ENCODE assay signal across 11 cellular contexts in the genomic region with DNA sequence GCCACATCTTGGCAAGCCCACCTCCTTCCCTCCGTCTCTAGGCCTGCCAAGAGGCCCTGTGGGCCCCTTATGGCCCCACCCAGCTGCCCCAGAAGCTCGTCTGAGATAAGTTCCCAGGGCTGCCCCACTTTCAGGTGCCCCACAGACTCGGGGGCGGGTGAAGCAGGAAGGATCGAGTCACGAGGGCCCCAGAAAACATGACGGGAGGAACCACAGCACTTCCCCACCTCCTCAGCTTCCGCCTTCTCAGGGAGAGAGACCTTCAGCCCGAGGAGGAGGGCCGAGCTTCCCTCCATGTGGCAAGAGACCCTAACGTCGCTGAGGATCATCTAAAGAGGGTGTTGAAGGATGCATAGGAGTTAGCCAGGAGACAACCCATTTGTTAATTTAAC. TPM values are rescaled to one million over a fixed set of nuclear protein-coding genes. Genes with fewer than 3 reads are reported as not detected.
DNase-seq lines count a peak whose midpoint lies in the region; ATAC-seq and TF ChIP-seq lines count a peak whose summit lies in the region.
"Had no signal": no experiment of that assay in that cellular context is flagged by ENCODE, and none has a peak within 500 bp of the region (broad histone marks: within the 10 kb centered on the region; RNA-seq: fewer than 3 reads in every experiment).

No MANE protein-coding gene starts in this region.

- no peaks in the 10 kb centered on the region for H3K9me3 Mint-ChIP-seq in activated T-cell treated with anti-CD3 and anti-CD28 coated beads, Interleukin-2, amount 50 U/mL, for 24 hours
- H3K9me3 Mint-ChIP-seq in stimulated activated effector memory CD8-positive, alpha-beta T cell treated with anti-CD3 and anti-CD28 coated beads, Interleukin-12 subunit alpha, Interleukin-12 subunit beta, amount 100 ng/mL, for 72 hours, result no peaks in the 10 kb centered on the region
- H3K9me3 Mint-ChIP-seq: neural crest cell had no signal

- H3K36me3 ChIP-seq in right atrium auricular region (no peaks in the 10 kb centered on the region), liver (ENCODE audit: control insufficient read depth in 4 of 4, insufficient read depth in 3 of 4, low read depth in 1 of 4, low read length in 3 of 4) (no peaks in the 10 kb centered on the region)

- H3K27ac ChIP-seq in right atrium auricular region (peak overlapping the region in 1 of 2 donors; percentile 17), liver (ENCODE audit: low read depth in 1 of 2, low read length in 2 of 2) (peak overlapping the region; percentile 27 to 54)
- H3K27ac ChIP-seq: A549 had no signal

- no peaks in the 10 kb centered on the region for H3K27me3 Mint-ChIP-seq in activated T-cell treated with anti-CD3 and anti-CD28 coated beads, Interleukin-2, amount 50 U/mL, for 24 hours

- H3K27ac Mint-ChIP-seq in activated T-cell treated with anti-CD3 and anti-CD28 coated beads, Interleukin-2, amount 50 U/mL, for 24 hours, result peak overlapping the region; percentile 94
- H3K27ac Mint-ChIP-seq in stimulated activated effector memory CD8-positive, alpha-beta T cell treated with anti-CD3 and anti-CD28 coated beads, Interleukin-12 subunit alpha, Interleukin-12 subunit beta, amount 100 ng/mL, for 72 hours, result peak overlapping the region; percentile 98

- WGBS in liver, result 72% methylated on average over 12 of the region's 12 CpGs

- TF ChIP-seq CTCF in right atrium auricular region (IDR thresholded peaks at IDR 0.05) (no peak), liver (IDR thresholded peaks at IDR 0.05; ENCODE audit: low read depth, low read length, missing input control) (no peak)

- no peaks in the 10 kb centered on the region for H3K9me3 ChIP-seq in right atrium auricular region
- H3K9me3 ChIP-seq in liver (ENCODE audit: control insufficient read depth in 4 of 4, low read length in 3 of 4), result no peaks in the 10 kb centered on the region
- H3K9me3 ChIP-seq: A549 had no signal

- H3K36me3 Mint-ChIP-seq in activated T-cell treated with anti-CD3 and anti-CD28 coated beads, Interleukin-2, amount 50 U/mL, for 24 hours (ENCODE audit: low read depth), result peaks cover 5% of the 10 kb centered on the region
- peaks cover 34% of the 10 kb centered on the region for H3K36me3 Mint-ChIP-seq in stimulated activated effector memory CD8-positive, alpha-beta T cell treated with anti-CD3 and anti-CD28 coated beads, Interleukin-12 subunit alpha, Interleukin-12 subunit beta, amount 100 ng/mL, for 72 hours

- H3K4me1 Mint-ChIP-seq in activated T-cell treated with anti-CD3 and anti-CD28 coated beads, Interleukin-2, amount 50 U/mL, for 24 hours (ENCODE audit: low read depth), result peaks cover 55% of the 10 kb centered on the region
- H3K4me1 Mint-ChIP-seq in stimulated activated effector memory CD8-positive, alpha-beta T cell treated with anti-CD3 and anti-CD28 coated beads, Interleukin-12 subunit alpha, Interleukin-12 subunit beta, amount 100 ng/mL, for 72 hours, result peaks cover 54% of the 10 kb centered on the region

- no peak for TF ChIP-seq RAD21 in liver (IDR thresholded peaks at IDR 0.05)

- intact Hi-C loops in Right ventricle myocardium inferior (cut with DNase I), result no loop called here

- no peaks in the 10 kb centered on the region for H3K27me3 ChIP-seq in right atrium auricular region
- no peaks in the 10 kb centered on the region for H3K27me3 ChIP-seq in liver (ENCODE audit: control insufficient read depth in 4 of 4, insufficient read depth in 4 of 4, low read length in 3 of 4)

- H3K4me3 ChIP-seq in right atrium auricular region, result no peak overlapping the region
- H3K4me3 ChIP-seq in liver (ENCODE audit: low read depth in 1 of 3, low read length in 3 of 3), result no peak overlapping the region
- H3K4me3 ChIP-seq: A549 had no signal

- no peaks in the 10 kb centered on the region for H3K4me1 ChIP-seq in right atrium auricular region
- H3K4me1 ChIP-seq in liver (ENCODE audit: control insufficient read depth in 4 of 4, insufficient read depth in 4 of 4, low read length in 3 of 4), result peaks cover 0 to 8% (median 4%) of the 10 kb centered on the region in 4 donors
- H3K4me1 ChIP-seq: A549 had no signal

- DNase-seq in Right ventricle myocardium inferior (ENCODE audit: missing footprints) (peak; percentile 89), right atrium auricular region (ENCODE audit: low spot score) (no peak), NCI-H187 treated with DMSO at 0.1 percent for 48 hours (lab: John Stamatoyannopoulos, UW) (no peak), HuH-7 (ENCODE audit: low spot score) (no peak)
- DNase-seq in activated T-cell treated with anti-CD3 and anti-CD28 coated beads, Interleukin-2, amount 50 U/mL, for 24 hours, result peak; percentile 86
- DNase-seq in stimulated activated effector memory CD8-positive, alpha-beta T cell treated with anti-CD3 and anti-CD28 coated beads, Interleukin-12 subunit alpha, Interleukin-12 subunit beta, amount 100 ng/mL, for 72 hours (ENCODE audit: low spot score in 2 of 2), result peak; percentile 66 to 88

- H3K9ac ChIP-seq in liver (ENCODE audit: low read depth in 1 of 2, low read length in 2 of 2), result no peak overlapping the region

- peak; percentile 49 for ATAC-seq in Right ventricle myocardium inferior
- peak; percentile 86 for ATAC-seq in stimulated activated effector memory CD8-positive, alpha-beta T cell treated with anti-CD3 and anti-CD28 coated beads, Interleukin-12 subunit alpha, Interleukin-12 subunit beta, amount 100 ng/mL, for 72 hours
- no peak for ATAC-seq in GM18867 (IDR thresholded peaks at IDR 0.05; ENCODE audit: unreplicated experiment)
- ATAC-seq: A549 had no signal

- H3K4me3 Mint-ChIP-seq in activated T-cell treated with anti-CD3 and anti-CD28 coated beads, Interleukin-2, amount 50 U/mL, for 24 hours, result peak overlapping the region; percentile 26
- peak overlapping the region; percentile 94 for H3K4me3 Mint-ChIP-seq in stimulated activated effector memory CD8-positive, alpha-beta T cell treated with anti-CD3 and anti-CD28 coated beads, Interleukin-12 subunit alpha, Interleukin-12 subunit beta, amount 100 ng/mL, for 72 hours
- H3K4me3 Mint-ChIP-seq: neural crest cell had no signal

TF ChIP-seq in liver, 16 proteins besides CTCF, POLR2A, EP300 and RAD21 (continues in another document):
- TF ChIP-seq FOXA1 (IDR thresholded peaks at IDR 0.05), result no peak
- TF ChIP-seq, protein P1, sequence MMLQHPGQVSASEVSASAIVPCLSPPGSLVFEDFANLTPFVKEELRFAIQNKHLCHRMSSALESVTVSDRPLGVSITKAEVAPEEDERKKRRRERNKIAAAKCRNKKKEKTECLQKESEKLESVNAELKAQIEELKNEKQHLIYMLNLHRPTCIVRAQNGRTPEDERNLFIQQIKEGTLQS (IDR thresholded peaks at IDR 0.05), result no peak
- TF ChIP-seq YY1 (IDR thresholded peaks at IDR 0.05), result no peak
- no peak for TF ChIP-seq HNF4A (conservative IDR thresholded peaks at IDR 0.05)
- TF ChIP-seq FOXA2 (IDR thresholded peaks at IDR 0.05), result no peak
- TF ChIP-seq JUND (IDR thresholded peaks at IDR 0.05), result no peak
- TF ChIP-seq, protein P2, sequence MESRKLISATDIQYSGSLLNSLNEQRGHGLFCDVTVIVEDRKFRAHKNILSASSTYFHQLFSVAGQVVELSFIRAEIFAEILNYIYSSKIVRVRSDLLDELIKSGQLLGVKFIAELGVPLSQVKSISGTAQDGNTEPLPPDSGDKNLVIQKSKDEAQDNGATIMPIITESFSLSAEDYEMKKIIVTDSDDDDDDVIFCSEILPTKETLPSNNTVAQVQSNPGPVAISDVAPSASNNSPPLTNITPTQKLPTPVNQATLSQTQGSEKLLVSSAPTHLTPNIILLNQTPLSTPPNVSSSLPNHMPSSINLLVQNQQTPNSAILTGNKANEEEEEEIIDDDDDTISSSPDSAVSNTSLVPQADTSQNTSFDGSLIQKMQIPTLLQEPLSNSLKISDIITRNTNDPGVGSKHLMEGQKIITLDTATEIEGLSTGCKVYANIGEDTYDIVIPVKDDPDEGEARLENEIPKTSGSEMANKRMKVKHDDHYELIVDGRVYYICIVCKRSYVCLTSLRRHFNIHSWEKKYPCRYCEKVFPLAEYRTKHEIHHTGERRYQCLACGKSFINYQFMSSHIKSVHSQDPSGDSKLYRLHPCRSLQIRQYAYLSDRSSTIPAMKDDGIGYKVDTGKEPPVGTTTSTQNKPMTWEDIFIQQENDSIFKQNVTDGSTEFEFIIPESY (IDR thresholded peaks at IDR 0.05), result no peak
- TF ChIP-seq SP1 (IDR thresholded peaks at IDR 0.05), result no peak
- no peak for TF ChIP-seq HNF4G (IDR thresholded peaks at IDR 0.05)
- TF ChIP-seq GABPA (IDR thresholded peaks at IDR 0.05 in 1 of 2, conservative IDR thresholded peaks at IDR 0.05 in 1 of 2), result no peak
- TF ChIP-seq, protein P3, sequence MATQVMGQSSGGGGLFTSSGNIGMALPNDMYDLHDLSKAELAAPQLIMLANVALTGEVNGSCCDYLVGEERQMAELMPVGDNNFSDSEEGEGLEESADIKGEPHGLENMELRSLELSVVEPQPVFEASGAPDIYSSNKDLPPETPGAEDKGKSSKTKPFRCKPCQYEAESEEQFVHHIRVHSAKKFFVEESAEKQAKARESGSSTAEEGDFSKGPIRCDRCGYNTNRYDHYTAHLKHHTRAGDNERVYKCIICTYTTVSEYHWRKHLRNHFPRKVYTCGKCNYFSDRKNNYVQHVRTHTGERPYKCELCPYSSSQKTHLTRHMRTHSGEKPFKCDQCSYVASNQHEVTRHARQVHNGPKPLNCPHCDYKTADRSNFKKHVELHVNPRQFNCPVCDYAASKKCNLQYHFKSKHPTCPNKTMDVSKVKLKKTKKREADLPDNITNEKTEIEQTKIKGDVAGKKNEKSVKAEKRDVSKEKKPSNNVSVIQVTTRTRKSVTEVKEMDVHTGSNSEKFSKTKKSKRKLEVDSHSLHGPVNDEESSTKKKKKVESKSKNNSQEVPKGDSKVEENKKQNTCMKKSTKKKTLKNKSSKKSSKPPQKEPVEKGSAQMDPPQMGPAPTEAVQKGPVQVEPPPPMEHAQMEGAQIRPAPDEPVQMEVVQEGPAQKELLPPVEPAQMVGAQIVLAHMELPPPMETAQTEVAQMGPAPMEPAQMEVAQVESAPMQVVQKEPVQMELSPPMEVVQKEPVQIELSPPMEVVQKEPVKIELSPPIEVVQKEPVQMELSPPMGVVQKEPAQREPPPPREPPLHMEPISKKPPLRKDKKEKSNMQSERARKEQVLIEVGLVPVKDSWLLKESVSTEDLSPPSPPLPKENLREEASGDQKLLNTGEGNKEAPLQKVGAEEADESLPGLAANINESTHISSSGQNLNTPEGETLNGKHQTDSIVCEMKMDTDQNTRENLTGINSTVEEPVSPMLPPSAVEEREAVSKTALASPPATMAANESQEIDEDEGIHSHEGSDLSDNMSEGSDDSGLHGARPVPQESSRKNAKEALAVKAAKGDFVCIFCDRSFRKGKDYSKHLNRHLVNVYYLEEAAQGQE (IDR thresholded peaks at IDR 0.05), result no peak
- TF ChIP-seq TAF1 (conservative IDR thresholded peaks at IDR 0.05), result no peak
- no peak for TF ChIP-seq RXRA (IDR thresholded peaks at IDR 0.05)

RNA-seq across cellular contexts. Expression of a gene that starts 4.5 kb away (rescaled TPM):
- total RNA-seq in Right ventricle myocardium inferior, result 1.1 TPM
- under 1 TPM; 0.22 to 0.75 TPM for total RNA-seq in right atrium auricular region
- 1 to 10 TPM; 1.3 to 2.4 TPM for total RNA-seq in liver
- under 1 TPM; 0.43 to 0.90 TPM for polyA plus RNA-seq in liver
- total RNA-seq: neural crest cell, SK-MEL-5 had no signal
- polyA plus RNA-seq: A549 had no signal

RNA-seq across cellular contexts. Expression of a gene that starts 6.4 kb away (rescaled TPM):
- 5.5 TPM for total RNA-seq in Right ventricle myocardium inferior
- 1 to 10 TPM; 5.8 to 7.5 TPM for total RNA-seq in right atrium auricular region
- 10 to 100 TPM in 1 of 2 donors, 1 to 10 TPM in 1; 8.6 to 10.6 TPM for total RNA-seq in liver
- 1 to 10 TPM; 4.3 to 4.7 TPM for polyA plus RNA-seq in liver

Comparison
In these comparisons a context has a peak if more than half of its experiments do, and no peak if none do; other contexts are left out.
1. DNase-seq: peak in Right ventricle myocardium inferior (single experiment), activated T-cell treated with anti-CD3 and anti-CD28 coated beads, Interleukin-2, amount 50 U/mL, for 24 hours (single experiment) and stimulated activated effector memory CD8-positive, alpha-beta T cell treated with anti-CD3 and anti-CD28 coated beads, Interleukin-12 subunit alpha, Interleukin-12 subunit beta, amount 100 ng/mL, for 72 hours (2 of 2); none in right atrium auricular region (single experiment), NCI-H187 treated with DMSO at 0.1 percent for 48 hours (single experiment) and HuH-7 (single experiment).